Comparison of ENCODE assay signal across 21 cellular contexts in the genomic region with DNA sequence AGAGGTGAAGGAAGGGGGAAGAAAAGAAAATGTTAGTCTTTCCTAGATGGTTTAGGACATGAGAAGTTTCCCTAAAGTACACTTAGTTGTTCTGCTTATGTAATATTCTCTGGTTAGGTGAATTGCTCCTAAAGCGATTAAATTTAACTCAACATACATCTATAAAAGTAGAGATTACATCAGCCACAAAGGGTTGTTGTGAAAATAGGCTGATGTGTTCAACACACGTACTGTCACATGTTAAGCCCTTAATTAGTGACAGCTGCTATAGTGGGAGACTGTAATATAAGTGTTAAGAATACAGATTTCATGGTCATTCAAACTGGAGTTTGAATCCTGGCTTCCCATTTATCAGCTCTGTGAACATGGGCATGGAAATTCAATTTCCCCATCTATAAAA. TPM values are rescaled to one million over a fixed set of nuclear protein-coding genes. Genes with fewer than 3 reads are reported as not detected.
DNase-seq lines count a peak whose midpoint lies in the region; TF ChIP-seq lines count a peak whose summit lies in the region.
"Had no signal": no experiment of that assay in that cellular context is flagged by ENCODE, and none has a peak within 500 bp of the region (broad histone marks: within the 10 kb centered on the region; RNA-seq: fewer than 3 reads in every experiment).

No MANE protein-coding gene starts in this region.

- TF ChIP-seq CTCF in fibroblast of mammary gland (conservative IDR thresholded peaks at IDR 0.05; ENCODE audit: control insufficient read depth, insufficient read depth, low read depth, low read length), result no peak
- no peak for TF ChIP-seq CTCF in stomach (IDR thresholded peaks at IDR 0.05)

- intact Hi-C loops in stomach (cut with DNase I; ENCODE audit: low total_unique reads), result no loop called here

- H3K9me3 ChIP-seq in skeletal muscle tissue (ENCODE audit: control insufficient read depth in 3 of 3, low read length in 3 of 3) (no peaks in the 10 kb centered on the region), stomach (no peaks in the 10 kb centered on the region)
- H3K9me3 ChIP-seq: HAP-1, Peyer's patch, SJSA1 had no signal

- no peak overlapping the region for H3K4me3 ChIP-seq in fibroblast of mammary gland (ENCODE audit: control insufficient read depth, low read depth, low read length)
- H3K4me3 ChIP-seq in skeletal muscle tissue (ENCODE audit: low read length in 3 of 3), result no peak overlapping the region
- H3K4me3 ChIP-seq in stomach, result no peak overlapping the region
- H3K4me3 ChIP-seq: HAP-1, Peyer's patch, SJSA1 had no signal

- H3K4me1 ChIP-seq in skeletal muscle tissue (ENCODE audit: control insufficient read depth in 3 of 3, insufficient read depth in 3 of 3, low read length in 3 of 3), result peaks cover 0 to 3% (median 0%) of the 10 kb centered on the region in 3 donors
- peaks cover 0 to 4% (median 0%) of the 10 kb centered on the region in 4 donors for H3K4me1 ChIP-seq in stomach
- H3K4me1 ChIP-seq: Peyer's patch had no signal

- H3K27ac ChIP-seq in skeletal muscle tissue (ENCODE audit: low read depth, low read length) (peak overlapping the region; percentile 2), stomach (no peak overlapping the region)
- H3K27ac ChIP-seq: 22Rv1, Peyer's patch, SJSA1 had no signal

- H3K27me3 ChIP-seq in skeletal muscle tissue (ENCODE audit: control insufficient read depth in 3 of 3, insufficient read depth in 3 of 3, low read length in 3 of 3) (no peaks in the 10 kb centered on the region), stomach (no peaks in the 10 kb centered on the region)
- H3K27me3 ChIP-seq: Peyer's patch, SJSA1 had no signal

- DNase-seq in DMS 273 (lab: John Stamatoyannopoulos, UW; ENCODE audit: unreplicated experiment), result peak; percentile 56
- no peak for DNase-seq in DMS 273 treated with DMSO at 0.1 percent for 48 hours (lab: John Stamatoyannopoulos, UW)
- peak; percentile 20 for DNase-seq in NCI-H69 (lab: John Stamatoyannopoulos, UW)
- peak; percentile 46 for DNase-seq in fibroblast of mammary gland (ENCODE audit: low read depth)
- no peak for DNase-seq in cerebellar cortex (ENCODE audit: low spot score)
- DNase-seq in HPDE6-E6E7 (ENCODE audit: extremely low spot score), result no peak
- no peak for DNase-seq in stomach
- DNase-seq: AML-193; C1 segment of cervical spinal cord; Calu3; CD8-positive, alpha-beta memory T cell; DMS79; Karpas-422; MV-4-11; NCI-H187 treated with DMSO at 0.1 percent for 48 hours; NK-92 treated with Interleukin-12 subunit alpha and Interleukin-12 subunit beta, amount 100 ng/mL, for 24 hours; Peyer's patch had no signal

- no peak for TF ChIP-seq POLR2A in stomach (IDR thresholded peaks at IDR 0.05)

- H3K9ac ChIP-seq in skeletal muscle tissue (ENCODE audit: low read depth in 1 of 3, low read length in 3 of 3), result no peak overlapping the region

- no peak for TF ChIP-seq EP300 in stomach (IDR thresholded peaks at IDR 0.05)

- WGBS in stomach, 5 donors, result 88 to 95% (median 93%) methylated on average over 2 of the region's 2 CpGs

- H3K36me3 ChIP-seq in skeletal muscle tissue (ENCODE audit: control insufficient read depth in 3 of 3, insufficient read depth in 3 of 3, low read length in 3 of 3) (no peaks in the 10 kb centered on the region), stomach (peaks cover 0 to 7% (median 0%) of the 10 kb centered on the region in 4 donors)
- H3K36me3 ChIP-seq: HAP-1, Peyer's patch, SJSA1 had no signal

RNA-seq across cellular contexts. Expression of a gene that starts 12.8 kb away (rescaled TPM):
- total RNA-seq in skeletal muscle tissue (14.6 TPM), stomach (10 to 100 TPM in 4 of 5 donors, 1 to 10 TPM in 1; 1.7 to 32.6 (median 20.9) TPM)
- 1 to 10 TPM; 2.1 to 6.2 (median 3.4) TPM for polyA plus RNA-seq in stomach

Comparison
In these comparisons a context has a peak if more than half of its experiments do, and no peak if none do; other contexts are left out.
1. DNase-seq: peak in DMS 273 (single experiment), NCI-H69 (single experiment) and fibroblast of mammary gland (single experiment); none in DMS 273 treated with DMSO at 0.1 percent for 48 hours (single experiment), cerebellar cortex (single experiment), HPDE6-E6E7 (single experiment) and stomach (single experiment).